In the genomic region with DNA sequence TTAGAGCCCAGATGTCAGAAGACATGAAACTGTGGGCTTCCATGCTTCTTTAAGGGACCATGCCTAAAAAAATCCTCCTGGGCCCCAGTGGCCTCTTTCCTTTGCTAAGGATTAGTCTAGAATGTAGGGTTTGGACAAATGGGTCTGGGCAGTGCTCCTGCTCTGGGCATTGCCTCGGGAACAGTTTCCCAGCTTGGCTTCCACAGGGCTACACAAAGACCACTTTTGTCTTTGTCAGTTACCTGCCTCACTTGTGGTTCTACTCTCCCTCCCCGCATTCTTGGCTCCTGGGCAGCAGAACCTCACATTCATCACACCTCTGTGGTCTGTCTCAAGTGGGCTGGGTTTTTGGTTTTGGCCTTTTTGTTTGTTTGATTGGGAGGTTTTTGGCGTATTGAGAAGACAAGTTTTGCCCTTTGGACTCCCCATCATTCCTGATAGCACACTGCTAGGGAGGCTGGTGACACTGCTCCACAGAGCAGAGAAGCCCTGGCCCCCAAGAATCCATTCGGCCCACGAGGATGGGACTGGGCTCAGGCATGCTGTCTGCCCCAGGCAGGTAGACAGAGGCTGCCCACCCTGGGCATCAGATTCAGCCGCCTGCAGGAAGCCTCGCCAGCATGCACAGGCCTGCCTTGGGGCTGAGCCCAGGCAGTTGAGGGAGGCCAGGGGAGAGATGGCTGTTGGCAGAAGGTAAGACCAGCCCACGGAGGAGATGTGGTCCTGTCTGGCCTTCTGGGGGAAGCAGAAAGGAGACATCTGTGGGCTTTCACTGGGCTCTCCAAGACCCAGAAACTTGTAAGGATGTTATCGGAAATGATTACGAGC, we compare ENCODE assay signal across 26 cellular contexts.
"Had no signal": no experiment of that assay in that cellular context is flagged by ENCODE, and none has a peak within 500 bp of the region (broad histone marks: within the 10 kb centered on the region; RNA-seq: fewer than 3 reads in every experiment).

No MANE protein-coding gene starts in this region.

- FAIRE-seq: colon had no signal

- H3K4me3 ChIP-seq: ascending aorta, esophagus squamous epithelium, gastroesophageal sphincter had no signal

- H3K27me3 ChIP-seq: ascending aorta, esophagus squamous epithelium, gastroesophageal sphincter had no signal

- ATAC-seq: activated CD4-positive, alpha-beta T cell treated with anti-CD3 and anti-CD28 coated beads for 36 hours; activated CD8-positive, alpha-beta memory T cell treated with anti-CD3 and anti-CD28 coated beads, Interleukin-2, amount 10 ng/mL, durations not matched to agents 7 days and 5 days; activated CD8-positive, alpha-beta T cell treated with anti-CD3 and anti-CD28 coated beads, Interleukin-2, amount 10 ng/mL, durations not matched to agents 7 days and 5 days; activated naive CD8-positive, alpha-beta T cell treated with anti-CD3 and anti-CD28 coated beads, Interleukin-2, amount 50 U/mL, for 24 hours; effector memory CD8-positive, alpha-beta T cell; gastroesophageal sphincter had no signal

- H3K4me1 ChIP-seq: ascending aorta, esophagus squamous epithelium had no signal

- H3K36me3 ChIP-seq: ascending aorta, esophagus squamous epithelium, gastroesophageal sphincter had no signal

- H3K9me3 ChIP-seq: ascending aorta, esophagus squamous epithelium, gastroesophageal sphincter had no signal

- H3K27ac ChIP-seq: ascending aorta, epithelial cell of prostate, esophagus squamous epithelium, gastroesophageal sphincter had no signal

- DNase-seq: activated CD4-positive, alpha-beta memory T cell treated with anti-CD3 and anti-CD28 coated beads for 36 hours; activated CD4-positive, alpha-beta T cell treated with anti-CD3 and anti-CD28 coated beads for 36 hours; activated CD4-positive, alpha-beta T cell treated with anti-CD3 and anti-CD28 coated beads, Interleukin-2, amount 10 ng/mL, durations not matched to agents 24 days and 14 days; activated CD4-positive, CD25-positive, alpha-beta regulatory T cell; activated CD4-positive, CD25-positive, alpha-beta regulatory T cell treated with anti-CD3 and anti-CD28 coated beads, Interleukin-2, amount 50 U/mL, for 72 hours; activated CD8-positive, alpha-beta memory T cell treated with anti-CD3 and anti-CD28 coated beads, Interleukin-2, amount 10 ng/mL, durations not matched to agents 7 days and 5 days; activated CD8-positive, alpha-beta memory T cell treated with anti-CD3 and anti-CD28 coated beads, Interleukin-2, amount 50 U/mL, for 4 hours; activated CD8-positive, alpha-beta T cell treated with anti-CD3 and anti-CD28 coated beads, Interleukin-2, amount 10 ng/mL, durations not matched to agents 7 days and 5 days; activated effector memory CD4-positive, alpha-beta T cell treated with anti-CD3 and anti-CD28 coated beads, Interleukin-2, amount 50 U/mL, for 16 hours; activated naive CD4-positive, alpha-beta T cell treated with anti-CD3 and anti-CD28 coated beads for 36 hours; activated naive CD8-positive, alpha-beta T cell treated with anti-CD3 and anti-CD28 coated beads for 36 hours; activated naive CD8-positive, alpha-beta T cell treated with anti-CD3 and anti-CD28 coated beads, Interleukin-2, amount 50 U/mL, for 24 hours; activated T-cell treated with anti-CD3 and anti-CD28 coated beads, Interleukin-2, amount 50 U/mL, for 1 hour; activated T-cell treated with anti-CD3 and anti-CD28 coated beads, Interleukin-2, amount 50 U/mL, for 48 hours; caudate nucleus; cortex of kidney; dermis blood vessel endothelial cell; effector CD4-positive, alpha-beta T cell; effector memory CD8-positive, alpha-beta T cell; esophagus squamous epithelium; foreskin melanocyte; T-helper 2 cell had no signal
